Comparison of ENCODE assay signal across 10 cellular contexts in the genomic region with DNA sequence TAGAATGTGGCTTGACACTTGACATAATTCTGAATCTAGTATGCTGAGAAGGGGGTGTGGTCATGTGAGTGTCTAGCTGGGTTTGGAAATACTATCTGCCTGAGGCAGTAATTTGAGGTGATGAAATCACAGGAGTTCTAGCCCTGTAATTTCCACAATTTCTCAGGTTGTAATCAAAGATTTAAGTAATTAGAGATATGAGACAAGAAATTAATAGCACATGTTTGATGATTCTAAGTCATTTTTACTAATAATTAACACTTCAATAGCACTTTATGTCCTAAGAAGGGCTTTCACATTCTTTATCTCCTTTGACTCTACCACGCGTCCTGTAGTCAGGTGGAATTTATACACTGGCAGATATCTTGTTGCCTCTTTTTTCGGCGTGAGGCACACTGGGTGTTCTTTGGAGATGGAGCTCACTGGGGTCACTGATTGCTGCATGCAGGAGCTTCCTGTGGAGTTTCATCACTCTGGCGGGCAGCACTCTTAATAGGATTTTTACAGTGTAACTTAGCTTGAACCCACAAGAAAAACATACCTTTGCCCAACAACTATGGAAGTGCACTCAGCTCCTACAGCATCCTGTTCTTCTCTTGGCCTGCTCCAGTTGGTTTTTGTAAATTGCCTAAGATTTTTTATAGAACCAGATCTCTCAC. TPM values are rescaled to one million over a fixed set of nuclear protein-coding genes. Genes with fewer than 3 reads are reported as not detected.
DNase-seq lines count a peak whose midpoint lies in the region; ATAC-seq and TF ChIP-seq lines count a peak whose summit lies in the region.
"Had no signal": no experiment of that assay in that cellular context is flagged by ENCODE, and none has a peak within 500 bp of the region (broad histone marks: within the 10 kb centered on the region; RNA-seq: fewer than 3 reads in every experiment).

No MANE protein-coding gene starts in this region.

- H3K4me3 ChIP-seq in endodermal cell (ENCODE audit: low read length), result no peak overlapping the region
- no peak overlapping the region for H3K4me3 ChIP-seq in skeletal muscle cell (ENCODE audit: low read depth, low read length)

- no peaks in the 10 kb centered on the region for H3K36me3 ChIP-seq in endodermal cell (ENCODE audit: control insufficient read depth, insufficient read depth, low read length)

- no peak overlapping the region for H3K27ac ChIP-seq in endodermal cell (ENCODE audit: low read depth, low read length)

- H3K4me1 Mint-ChIP-seq in endodermal cell, result peaks cover 69% of the 10 kb centered on the region

- H3K9ac ChIP-seq in endodermal cell (ENCODE audit: extremely low read depth, low read length, poor library complexity, severe bottlenecking), result no peak overlapping the region

- H3K4me1 ChIP-seq in endodermal cell (ENCODE audit: control insufficient read depth, insufficient read depth, low read length), result peaks cover 20% of the 10 kb centered on the region

- no peaks in the 10 kb centered on the region for H3K36me3 Mint-ChIP-seq in endodermal cell (ENCODE audit: low read depth)

- no peaks in the 10 kb centered on the region for H3K9me3 ChIP-seq in endodermal cell (ENCODE audit: control insufficient read depth, low read length)
- H3K9me3 ChIP-seq: Caco-2 had no signal

- peak overlapping the region; percentile 8 for H3K27ac Mint-ChIP-seq in endodermal cell

- H3K27me3 ChIP-seq in endodermal cell (ENCODE audit: control insufficient read depth, insufficient read depth, low read length, poor library complexity, severe bottlenecking), result peaks cover 10% of the 10 kb centered on the region

- H3K27me3 Mint-ChIP-seq in endodermal cell (ENCODE audit: insufficient read depth), result peaks cover 7% of the 10 kb centered on the region

- 55 to 69% methylated on average over 4 to 5 of the region's 5 CpGs for WGBS in endodermal cell (ENCODE audit: insufficient coverage in 1 of 2, insufficient read length in 1 of 2), 2 experiments

- no peak for ATAC-seq in HG03460 (IDR thresholded peaks at IDR 0.05; ENCODE audit: unreplicated experiment)
- ATAC-seq in HG03565 (IDR thresholded peaks at IDR 0.05; ENCODE audit: unreplicated experiment), result no peak

- H3K9me3 Mint-ChIP-seq in endodermal cell, result no peaks in the 10 kb centered on the region

- TF ChIP-seq CTCF in endodermal cell (conservative IDR thresholded peaks at IDR 0.05), result no peak

- no peak overlapping the region for H3K4me3 Mint-ChIP-seq in endodermal cell

- peak; percentile 4 for DNase-seq in SKM-1 treated with dmso at 0.1 percent for 144 hours (lab: John Stamatoyannopoulos, UW; ENCODE audit: unreplicated experiment)
- DNase-seq in SKM-1 (lab: John Stamatoyannopoulos, UW; ENCODE audit: unreplicated experiment), result no peak
- DNase-seq in NOMO-1 treated with dmso at 0.1 percent for 144 hours (lab: John Stamatoyannopoulos, UW; ENCODE audit: unreplicated experiment), result peak; percentile 16
- DNase-seq in endodermal cell, result peak; percentile 53
- peak; percentile 85 for DNase-seq in skeletal muscle cell (ENCODE audit: low read depth)
- DNase-seq in T-helper 9 cell, result no peak
- DNase-seq: NCI-H524 treated with DMSO at 0.1 percent for 48 hours had no signal

RNA-seq across cellular contexts. Expression of a gene that starts 3.3 kb away (rescaled TPM):
- total RNA-seq in endodermal cell, result 1 to 10 TPM; 6.4 to 7.8 TPM
- polyA plus RNA-seq in endodermal cell (2013, experiment 1 of 2), result 10.4 TPM
- 10.8 TPM for polyA plus RNA-seq in endodermal cell (2013, experiment 2 of 2)

RNA-seq across cellular contexts. Expression of a gene that starts 3.7 kb away (rescaled TPM):
- 1 to 10 TPM; 2.5 to 7.0 TPM for total RNA-seq in endodermal cell
- polyA plus RNA-seq in endodermal cell (2013, experiment 1 of 2), result 2.7 TPM
- 2.0 TPM for polyA plus RNA-seq in endodermal cell (2013, experiment 2 of 2)

Comparison
In these comparisons a context has a peak if more than half of its experiments do, and no peak if none do; other contexts are left out.
1. DNase-seq: peak in SKM-1 treated with dmso at 0.1 percent for 144 hours (single experiment), NOMO-1 treated with dmso at 0.1 percent for 144 hours (single experiment), endodermal cell (single experiment) and skeletal muscle cell (single experiment); none in SKM-1 (single experiment) and T-helper 9 cell (single experiment).